In genomic region chr3:183468424-183468823, GRCh38 we compare ENCODE assay signal across 21 cellular contexts. TPM values are rescaled to one million over a fixed set of nuclear protein-coding genes. Genes with fewer than 3 reads are reported as not detected.
DNase-seq lines count a peak whose midpoint lies in the region; ATAC-seq lines count a peak whose summit lies in the region.
"Had no signal": no experiment of that assay in that cellular context is flagged by ENCODE, and none has a peak within 500 bp of the region (broad histone marks: within the 10 kb centered on the region; RNA-seq: fewer than 3 reads in every experiment).

No MANE protein-coding gene starts in this region.

- H3K9me3 Mint-ChIP-seq in activated T-cell treated with anti-CD3 and anti-CD28 coated beads, Interleukin-2, amount 50 U/mL, for 72 hours = no peaks in the 10 kb centered on the region
- no peaks in the 10 kb centered on the region for H3K9me3 Mint-ChIP-seq in activated naive CD8-positive, alpha-beta T cell treated with anti-CD3 and anti-CD28 coated beads for 36 hours
- no peaks in the 10 kb centered on the region for H3K9me3 Mint-ChIP-seq in stimulated activated effector memory CD8-positive, alpha-beta T cell treated with anti-CD3 and anti-CD28 coated beads, Interleukin-12 subunit alpha, Interleukin-12 subunit beta, amount 100 ng/mL, for 72 hours
- H3K9me3 Mint-ChIP-seq: immature natural killer cell, neural progenitor cell had no signal

- H3K4me1 Mint-ChIP-seq in activated T-cell treated with anti-CD3 and anti-CD28 coated beads, Interleukin-2, amount 50 U/mL, for 72 hours (ENCODE audit: low read depth) = peaks cover 24% of the 10 kb centered on the region
- H3K4me1 Mint-ChIP-seq in activated naive CD8-positive, alpha-beta T cell treated with anti-CD3 and anti-CD28 coated beads for 36 hours = peaks cover 19% of the 10 kb centered on the region
- peaks cover 22% of the 10 kb centered on the region for H3K4me1 Mint-ChIP-seq in stimulated activated effector memory CD8-positive, alpha-beta T cell treated with anti-CD3 and anti-CD28 coated beads, Interleukin-12 subunit alpha, Interleukin-12 subunit beta, amount 100 ng/mL, for 72 hours

- ATAC-seq in activated T-cell treated with anti-CD3 and anti-CD28 coated beads, Interleukin-2, amount 50 U/mL, for 72 hours (replicated peaks in 1 of 2) = peak; percentile 75 to 79
- ATAC-seq in stimulated activated effector memory CD8-positive, alpha-beta T cell treated with anti-CD3 and anti-CD28 coated beads, Interleukin-12 subunit alpha, Interleukin-12 subunit beta, amount 100 ng/mL, for 72 hours = peak; percentile 90
- no peak for ATAC-seq in GM18498 (IDR thresholded peaks at IDR 0.05; ENCODE audit: unreplicated experiment)

- peak overlapping the region; percentile 92 for H3K27ac Mint-ChIP-seq in activated T-cell treated with anti-CD3 and anti-CD28 coated beads, Interleukin-2, amount 50 U/mL, for 72 hours
- peak overlapping the region; percentile 83 for H3K27ac Mint-ChIP-seq in activated naive CD8-positive, alpha-beta T cell treated with anti-CD3 and anti-CD28 coated beads for 36 hours
- peak overlapping the region; percentile 87 for H3K27ac Mint-ChIP-seq in stimulated activated effector memory CD8-positive, alpha-beta T cell treated with anti-CD3 and anti-CD28 coated beads, Interleukin-12 subunit alpha, Interleukin-12 subunit beta, amount 100 ng/mL, for 72 hours
- H3K27ac Mint-ChIP-seq: immature natural killer cell, neural progenitor cell had no signal

- DNase-seq in NCI-H146 (lab: John Stamatoyannopoulos, UW) (peak; percentile 36), NCI-H146 treated with DMSO at 0.1 percent for 48 hours (lab: John Stamatoyannopoulos, UW; ENCODE audit: unreplicated experiment) (no peak), SKM-1 (lab: John Stamatoyannopoulos, UW; ENCODE audit: unreplicated experiment) (no peak)
- no peak for DNase-seq in activated T-cell treated with anti-CD3 and anti-CD28 coated beads, Interleukin-2, amount 50 U/mL, for 72 hours
- DNase-seq in activated T-cell treated with anti-CD3 and anti-CD28 coated beads, Interleukin-2, amount 50 U/mL, for 1 hour = no peak
- DNase-seq in activated naive CD8-positive, alpha-beta T cell treated with anti-CD3 and anti-CD28 coated beads for 36 hours = no peak
- DNase-seq in stimulated activated effector memory CD8-positive, alpha-beta T cell treated with anti-CD3 and anti-CD28 coated beads, Interleukin-12 subunit alpha, Interleukin-12 subunit beta, amount 100 ng/mL, for 72 hours (ENCODE audit: low spot score in 2 of 2) = no peak
- DNase-seq: activated CD4-positive, CD25-positive, alpha-beta regulatory T cell; activated CD8-positive, alpha-beta memory T cell treated with anti-CD3 and anti-CD28 coated beads, Interleukin-2, amount 50 U/mL, for 48 hours; BE2C; Calu3; immature natural killer cell; Karpas-422; NCI-H1105 treated with DMSO at 0.1 percent for 48 hours; NCI-H524 treated with DMSO at 0.1 percent for 48 hours; SHP77 treated with DMSO at 0.1 percent for 48 hours; spleen; stimulated activated CD4-positive, alpha-beta T cell treated with anti-CD3 and anti-CD28 coated beads, Interleukin-4, amount 100 ng/mL, for 4 hours had no signal

- no peaks in the 10 kb centered on the region for H3K27me3 Mint-ChIP-seq in activated T-cell treated with anti-CD3 and anti-CD28 coated beads, Interleukin-2, amount 50 U/mL, for 72 hours (ENCODE audit: low read depth)
- H3K27me3 Mint-ChIP-seq in activated naive CD8-positive, alpha-beta T cell treated with anti-CD3 and anti-CD28 coated beads for 36 hours = no peaks in the 10 kb centered on the region

- H3K4me3 Mint-ChIP-seq in activated T-cell treated with anti-CD3 and anti-CD28 coated beads, Interleukin-2, amount 50 U/mL, for 72 hours = peak overlapping the region; percentile 57 to 82
- no peak overlapping the region for H3K4me3 Mint-ChIP-seq in activated naive CD8-positive, alpha-beta T cell treated with anti-CD3 and anti-CD28 coated beads for 36 hours
- peak overlapping the region; percentile 52 for H3K4me3 Mint-ChIP-seq in stimulated activated effector memory CD8-positive, alpha-beta T cell treated with anti-CD3 and anti-CD28 coated beads, Interleukin-12 subunit alpha, Interleukin-12 subunit beta, amount 100 ng/mL, for 72 hours
- H3K4me3 Mint-ChIP-seq: immature natural killer cell, neural progenitor cell had no signal

- no peaks in the 10 kb centered on the region for H3K36me3 Mint-ChIP-seq in activated T-cell treated with anti-CD3 and anti-CD28 coated beads, Interleukin-2, amount 50 U/mL, for 72 hours (ENCODE audit: insufficient read depth in 2 of 2)
- H3K36me3 Mint-ChIP-seq in activated naive CD8-positive, alpha-beta T cell treated with anti-CD3 and anti-CD28 coated beads for 36 hours = no peaks in the 10 kb centered on the region
- H3K36me3 Mint-ChIP-seq in stimulated activated effector memory CD8-positive, alpha-beta T cell treated with anti-CD3 and anti-CD28 coated beads, Interleukin-12 subunit alpha, Interleukin-12 subunit beta, amount 100 ng/mL, for 72 hours = peaks cover 6% of the 10 kb centered on the region
- H3K36me3 Mint-ChIP-seq: immature natural killer cell, neural progenitor cell had no signal

RNA-seq across cellular contexts. Expression of gene MCF2L2, which starts 40.0 kb away (rescaled TPM):
- 10 to 100 TPM in 1 of 2 donors, 1 to 10 TPM in 1; 7.6 to 11.5 TPM for total RNA-seq in activated T-cell treated with anti-CD3 and anti-CD28 coated beads, Interleukin-2, amount 50 U/mL, for 72 hours
- total RNA-seq in activated naive CD8-positive, alpha-beta T cell treated with anti-CD3 and anti-CD28 coated beads for 36 hours = 1 to 10 TPM; 1.9 to 2.2 TPM
- total RNA-seq: HT-29 had no signal
